ENCODE assay signal across 19 cellular contexts in genomic region chr9:27273186-27273585, GRCh38. TPM values are rescaled to one million over a fixed set of nuclear protein-coding genes. Genes with fewer than 3 reads are reported as not detected.
A peak's percentile ranks its signal among the peaks of the same experiment; 100 is the strongest.
DNase-seq lines count a peak whose midpoint lies in the region; ATAC-seq and TF ChIP-seq lines count a peak whose summit lies in the region.
"Had no signal": no experiment of that assay in that cellular context is flagged by ENCODE, and none has a peak within 500 bp of the region (broad histone marks: within the 10 kb centered on the region; RNA-seq: fewer than 3 reads in every experiment).

No MANE protein-coding gene starts in this region.

- peak; percentile 75 for DNase-seq in HT-29 (ENCODE audit: low spot score)
- DNase-seq in mesenchymal stem cell, result peak; percentile 8
- no peak for DNase-seq in smooth muscle cell (lab: John Stamatoyannopoulos, UW; ENCODE audit: unreplicated experiment)
- DNase-seq in sigmoid colon, result no peak
- DNase-seq in activated CD4-positive, alpha-beta T cell treated with anti-CD3 and anti-CD28 coated beads, Interleukin-2, amount 10 ng/mL, durations not matched to agents 7 days and 5 days, result no peak
- DNase-seq: Caco-2; CD4-positive, CD25-positive, alpha-beta regulatory T cell; CD8-positive, alpha-beta T cell; DMS153; DND-41; GOT3; HFFc6 had no signal

- no peak overlapping the region for H3K27ac ChIP-seq in mesenchymal stem cell (ENCODE audit: low read length, poor library complexity, severe bottlenecking)
- no peak overlapping the region for H3K27ac ChIP-seq in smooth muscle cell (ENCODE audit: low read depth)
- no peak overlapping the region for H3K27ac ChIP-seq in sigmoid colon
- H3K27ac ChIP-seq: BLaER1, C4-2B had no signal

- H2BK5ac ChIP-seq in mesenchymal stem cell (ENCODE audit: low read depth, low read length, poor library complexity, severe bottlenecking), result no peak overlapping the region

- H3K9me3 ChIP-seq in mesenchymal stem cell (ENCODE audit: control insufficient read depth, low read length), result no peaks in the 10 kb centered on the region
- no peaks in the 10 kb centered on the region for H3K9me3 ChIP-seq in smooth muscle cell (replicated peaks; ENCODE audit: low read depth)
- no peaks in the 10 kb centered on the region for H3K9me3 ChIP-seq in sigmoid colon
- H3K9me3 ChIP-seq: BLaER1, Caco-2, HAP-1 had no signal

- H3K79me1 ChIP-seq in mesenchymal stem cell (replicated peaks; ENCODE audit: low read length, poor library complexity, severe bottlenecking), result no peaks in the 10 kb centered on the region

- H3K36me3 Mint-ChIP-seq in activated CD4-positive, alpha-beta T cell treated with anti-CD3 and anti-CD28 coated beads, Interleukin-2, amount 10 ng/mL, durations not matched to agents 7 days and 5 days (ENCODE audit: low read depth), result no peaks in the 10 kb centered on the region
- H3K36me3 Mint-ChIP-seq: CD4-positive, CD25-positive, alpha-beta regulatory T cell; CD8-positive, alpha-beta T cell had no signal

- intact Hi-C loops in sigmoid colon (cut with DNase I), result no loop called here

- no peaks in the 10 kb centered on the region for H4K20me1 ChIP-seq in smooth muscle cell (ENCODE audit: low read depth)
- H4K20me1 ChIP-seq: BLaER1 had no signal

- H2AFZ ChIP-seq in mesenchymal stem cell (ENCODE audit: low read depth, low read length) (no peak overlapping the region), smooth muscle cell (ENCODE audit: low read depth) (peak overlapping the region; percentile 15)

- H3K9ac ChIP-seq in mesenchymal stem cell (ENCODE audit: low read length) (no peak overlapping the region), smooth muscle cell (ENCODE audit: low read depth) (no peak overlapping the region)
- H3K9ac ChIP-seq: BLaER1 had no signal

- POLR2A ChIA-PET in activated CD4-positive, alpha-beta T cell treated with anti-CD3 and anti-CD28 coated beads, Interleukin-2, amount 10 ng/mL, durations not matched to agents 7 days and 5 days (lab: Charles Lee), result no interaction called here

- CTCF ChIA-PET in activated CD4-positive, alpha-beta T cell treated with anti-CD3 and anti-CD28 coated beads, Interleukin-2, amount 10 ng/mL, durations not matched to agents 7 days and 5 days (lab: Charles Lee), result no interaction called here

- H2BK12ac ChIP-seq in mesenchymal stem cell (ENCODE audit: low read length in 2 of 2), result no peak overlapping the region

- peaks cover 2% of the 10 kb centered on the region for H3K4me1 Mint-ChIP-seq in activated CD4-positive, alpha-beta T cell treated with anti-CD3 and anti-CD28 coated beads, Interleukin-2, amount 10 ng/mL, durations not matched to agents 7 days and 5 days

- no peak overlapping the region for H4K91ac ChIP-seq in mesenchymal stem cell (ENCODE audit: low read length)

- H3F3A ChIP-seq in smooth muscle cell (ENCODE audit: low read depth), result no peaks in the 10 kb centered on the region

- H3K27ac Mint-ChIP-seq in activated CD4-positive, alpha-beta T cell treated with anti-CD3 and anti-CD28 coated beads, Interleukin-2, amount 10 ng/mL, durations not matched to agents 7 days and 5 days, result no peak overlapping the region
- H3K27ac Mint-ChIP-seq: B cell; CD8-positive, alpha-beta T cell; HFFc6 had no signal

- no peak for TF ChIP-seq POLR2A in sigmoid colon (IDR thresholded peaks at IDR 0.05)

- no peak overlapping the region for H2BK15ac ChIP-seq in mesenchymal stem cell (ENCODE audit: low read depth, poor library complexity, severe bottlenecking)

- no peaks in the 10 kb centered on the region for H3K79me2 ChIP-seq in smooth muscle cell (ENCODE audit: low read depth)

- H4K8ac ChIP-seq in mesenchymal stem cell (ENCODE audit: low read length), result no peak overlapping the region

- H3K23ac ChIP-seq in mesenchymal stem cell (ENCODE audit: low read length in 2 of 2), result no peak overlapping the region

- H3K27me3 ChIP-seq in mesenchymal stem cell (ENCODE audit: control insufficient read depth in 1 of 2, insufficient read depth in 1 of 2, low read length in 2 of 2) (no peaks in the 10 kb centered on the region), smooth muscle cell (ENCODE audit: low read depth) (no peaks in the 10 kb centered on the region), sigmoid colon (no peaks in the 10 kb centered on the region)
- H3K27me3 ChIP-seq: BLaER1 had no signal

- no peaks in the 10 kb centered on the region for H3K36me3 ChIP-seq in mesenchymal stem cell (ENCODE audit: control insufficient read depth in 1 of 2, insufficient read depth in 2 of 2, low read depth in 1 of 2, low read length in 2 of 2)
- no peaks in the 10 kb centered on the region for H3K36me3 ChIP-seq in smooth muscle cell (ENCODE audit: low read depth)
- H3K36me3 ChIP-seq in sigmoid colon, result no peaks in the 10 kb centered on the region
- H3K36me3 ChIP-seq: BLaER1, HAP-1 had no signal

- no peak overlapping the region for H2BK120ac ChIP-seq in mesenchymal stem cell (ENCODE audit: low read depth, low read length)

- no peak overlapping the region for H3K14ac ChIP-seq in mesenchymal stem cell (ENCODE audit: low read length in 2 of 2)

- no peak for TF ChIP-seq CTCF in smooth muscle cell (IDR thresholded peaks at IDR 0.05; ENCODE audit: borderline replicate concordance, insufficient read depth, poor library complexity, severe bottlenecking)
- no peak for TF ChIP-seq CTCF in sigmoid colon (IDR thresholded peaks at IDR 0.05)

- H3K4me3 Mint-ChIP-seq in activated CD4-positive, alpha-beta T cell treated with anti-CD3 and anti-CD28 coated beads, Interleukin-2, amount 10 ng/mL, durations not matched to agents 7 days and 5 days, result no peak overlapping the region
- H3K4me3 Mint-ChIP-seq: B cell; CD4-positive, CD25-positive, alpha-beta regulatory T cell; CD8-positive, alpha-beta T cell; HFFc6 had no signal

- H3K4me3 ChIP-seq in mesenchymal stem cell (ENCODE audit: insufficient read depth in 1 of 2, low read depth in 1 of 2, low read length in 2 of 2), result no peak overlapping the region
- H3K4me3 ChIP-seq in smooth muscle cell, result no peak overlapping the region
- H3K4me3 ChIP-seq in sigmoid colon, result no peak overlapping the region
- H3K4me3 ChIP-seq: BLaER1, HAP-1 had no signal

- 100% methylated on average over 1 of the region's 1 CpG for WGBS in mesenchymal stem cell
- WGBS in smooth muscle cell (ENCODE audit: low lambda C conversion rate), result 93% methylated on average over 1 of the region's 1 CpG
- WGBS in sigmoid colon, 2 donors, result 77 to 87% methylated on average over 1 of the region's 1 CpG

- no peak overlapping the region for H2AK5ac ChIP-seq in mesenchymal stem cell (ENCODE audit: low read length, severe bottlenecking)

- no peak overlapping the region for H3K18ac ChIP-seq in mesenchymal stem cell (ENCODE audit: low read depth in 1 of 2, low read length in 2 of 2)

- H3K9me3 Mint-ChIP-seq in activated CD4-positive, alpha-beta T cell treated with anti-CD3 and anti-CD28 coated beads, Interleukin-2, amount 10 ng/mL, durations not matched to agents 7 days and 5 days, result no peaks in the 10 kb centered on the region
- H3K9me3 Mint-ChIP-seq: CD4-positive, CD25-positive, alpha-beta regulatory T cell; CD8-positive, alpha-beta T cell; HFFc6 had no signal

- H3K4me2 ChIP-seq in mesenchymal stem cell (ENCODE audit: low read length, poor library complexity, severe bottlenecking) (no peak overlapping the region), smooth muscle cell (no peak overlapping the region)
- H3K4me2 ChIP-seq: BLaER1 had no signal

- no peaks in the 10 kb centered on the region for H3K27me3 Mint-ChIP-seq in activated CD4-positive, alpha-beta T cell treated with anti-CD3 and anti-CD28 coated beads, Interleukin-2, amount 10 ng/mL, durations not matched to agents 7 days and 5 days
- H3K27me3 Mint-ChIP-seq: B cell; CD4-positive, CD25-positive, alpha-beta regulatory T cell had no signal

- H3K4ac ChIP-seq in mesenchymal stem cell (ENCODE audit: low read depth in 1 of 2, low read length in 2 of 2), result no peak overlapping the region

- TF ChIP-seq EP300 in sigmoid colon (IDR thresholded peaks at IDR 0.05), result no peak

- H3K4me1 ChIP-seq in mesenchymal stem cell (ENCODE audit: control insufficient read depth, insufficient read depth, low read depth, low read length), result no peaks in the 10 kb centered on the region
- peaks cover 9% of the 10 kb centered on the region for H3K4me1 ChIP-seq in smooth muscle cell (ENCODE audit: low read depth)
- peaks cover 0 to 11% (median 5%) of the 10 kb centered on the region in 4 donors for H3K4me1 ChIP-seq in sigmoid colon
- H3K4me1 ChIP-seq: BLaER1, Caco-2 had no signal

- no peak for ATAC-seq in GM18502 (IDR thresholded peaks at IDR 0.05; ENCODE audit: poor library complexity, unreplicated experiment)
- ATAC-seq: CD8-positive, alpha-beta T cell had no signal

RNA-seq across cellular contexts. Expression of gene EQTN, which starts 23.8 kb away (rescaled TPM):
- total RNA-seq in HT-29 (2014; rRNA removed; shearing (Covaris generic)), result 0.18 TPM in 1 of 2 replicates, not detected in the other
- not detected for polyA plus RNA-seq in mesenchymal stem cell (2013, experiment 1 of 2)
- polyA plus RNA-seq in mesenchymal stem cell (2013, experiment 2 of 2), result not detected
- total RNA-seq in smooth muscle cell, result not detected in 2 replicates
- polyA plus RNA-seq in smooth muscle cell, result not detected in 2 replicates
- under 1 TPM in 1 of 4 donors, not detected in 3; 0.71 TPM for total RNA-seq in sigmoid colon
- under 1 TPM in 1 of 3 donors, not detected in 2; 0.17 TPM for polyA plus RNA-seq in sigmoid colon
- total RNA-seq in activated CD4-positive, alpha-beta T cell treated with anti-CD3 and anti-CD28 coated beads, Interleukin-2, amount 10 ng/mL, durations not matched to agents 7 days and 5 days, result not detected
- total RNA-seq: A172; B cell; Caco-2; CD4-positive, CD25-positive, alpha-beta regulatory T cell; CD8-positive, alpha-beta T cell; HFFc6 had no signal
- polyA plus RNA-seq: AG04450; CD4-positive, CD25-positive, alpha-beta regulatory T cell had no signal

Comparison
In these comparisons a context has a peak if more than half of its experiments do, and no peak if none do; other contexts are left out.
1. DNase-seq: peak in HT-29 (single experiment) and mesenchymal stem cell (single experiment); none in smooth muscle cell (single experiment), sigmoid colon (single experiment) and activated CD4-positive, alpha-beta T cell treated with anti-CD3 and anti-CD28 coated beads, Interleukin-2, amount 10 ng/mL, durations not matched to agents 7 days and 5 days (single experiment).